Comparison of ENCODE assay signal across 8 cellular contexts in genomic region chr17:4903051-4903818, GRCh38. TPM values are rescaled to one million over a fixed set of nuclear protein-coding genes. Genes with fewer than 3 reads are reported as not detected.
DNase-seq lines count a peak whose midpoint lies in the region; ATAC-seq, FAIRE-seq and TF ChIP-seq lines count a peak whose summit lies in the region.

Gene CHRNE (minus strand): TSS chr17:4903098. CDS start chr17:4903063, 35 bp downstream.

- H3K36me3 Mint-ChIP-seq in progenitor cell of endocrine pancreas (ENCODE audit: insufficient read depth) = peaks cover 1% of the 10 kb centered on the region

- peak within 1 kb of the TSS in 1 of 2 donors; percentile 1 for H3K27ac ChIP-seq in uterus

- H3K27me3 Mint-ChIP-seq in progenitor cell of endocrine pancreas = peaks cover 30% of the 10 kb centered on the region

- H3K9me3 ChIP-seq in MG63 = no peaks in the 10 kb centered on the region
- no peaks in the 10 kb centered on the region for H3K9me3 ChIP-seq in uterus

- H3K4me1 Mint-ChIP-seq in progenitor cell of endocrine pancreas (ENCODE audit: low read depth) = peaks cover 8% of the 10 kb centered on the region

- H3K36me3 ChIP-seq in MG63 = no peaks in the 10 kb centered on the region
- H3K36me3 ChIP-seq in uterus = no peaks in the 10 kb centered on the region

- H3K27me3 ChIP-seq in MG63 = no peaks in the 10 kb centered on the region
- H3K27me3 ChIP-seq in uterus = peaks cover 0 to 4% of the 10 kb centered on the region in 2 donors

- no peak for ATAC-seq in HG02678 (IDR thresholded peaks at IDR 0.05; ENCODE audit: unreplicated experiment)

- H3K27ac Mint-ChIP-seq in progenitor cell of endocrine pancreas = peak within 1 kb of the TSS; percentile 32

- FAIRE-seq in G401.6 (lab: Jason Lieb, UNC) = peak; percentile 94

- TF ChIP-seq CTCF in progenitor cell of endocrine pancreas (IDR thresholded peaks at IDR 0.05; ENCODE audit: unreplicated experiment) = peak; percentile 75
- peak; percentile 57 to 73 (median 70) for TF ChIP-seq CTCF in uterus (IDR thresholded peaks at IDR 0.05)

- intact Hi-C loops in uterus (cut with DNase I; ENCODE audit: low total_unique reads) = no loop called here

- peak; percentile 48 for DNase-seq in MG63
- DNase-seq in SKM-1 (lab: John Stamatoyannopoulos, UW; ENCODE audit: unreplicated experiment) = peak; percentile 11
- DNase-seq in activated naive CD4-positive, alpha-beta T cell treated with anti-CD3 and anti-CD28 coated beads, Interleukin-2, amount 50 U/mL, for 16 hours = peak; percentile 76
- peak; percentile 54 for DNase-seq in germinal center (ENCODE audit: low spot score)
- peak; percentile 63 for DNase-seq in progenitor cell of endocrine pancreas (ENCODE audit: low spot score, unreplicated experiment)
- peak; percentile 61 to 84 for DNase-seq in uterus

- H3K9me3 Mint-ChIP-seq in progenitor cell of endocrine pancreas (ENCODE audit: low read depth) = no peaks in the 10 kb centered on the region

- H3K4me3 ChIP-seq in MG63 (no peak within 1 kb of the TSS), uterus (no peak within 1 kb of the TSS)

- H3K4me1 ChIP-seq in uterus = no peaks in the 10 kb centered on the region

- no peak within 1 kb of the TSS for H3K4me3 Mint-ChIP-seq in progenitor cell of endocrine pancreas (ENCODE audit: low read depth)

- no peak for TF ChIP-seq POLR2A in uterus (IDR thresholded peaks at IDR 0.05)

RNA-seq across cellular contexts. Expression of gene CHRNE, which starts in this region (rescaled TPM):
- 0.07 TPM in 1 of 2 replicates, not detected in the other for total RNA-seq in MG63 (2014; rRNA removed; shearing (Covaris generic); ENCODE audit: low replicate concordance)
- total RNA-seq in progenitor cell of endocrine pancreas (0.31 and 0.36 TPM in 2 replicates), uterus (under 1 TPM in 2 of 4 donors, not detected in 2; 0.79 to 0.83 TPM)

Comparison
In these comparisons a context has a peak if more than half of its experiments do, and no peak if none do; other contexts are left out.
1. Peak in DNase-seq in MG63; RNA of the gene not detected or under 1 TPM.
2. Peak in DNase-seq in progenitor cell of endocrine pancreas; RNA of the gene not detected or under 1 TPM.
3. Peak in DNase-seq in uterus; RNA of the gene not detected or under 1 TPM.
4. DNase-seq: peak in every context shown above with its lines; median percentile 76 in activated naive CD4-positive, alpha-beta T cell treated with anti-CD3 and anti-CD28 coated beads, Interleukin-2, amount 50 U/mL, for 16 hours; 72 in uterus; 63 in progenitor cell of endocrine pancreas; 54 in germinal center; 48 in MG63; 11 in SKM-1.